Comparison of ENCODE assay signal across 9 cellular contexts in genomic region chr15:28984421-28985375, GRCh38.
DNase-seq lines count a peak whose midpoint lies in the region; ATAC-seq and TF ChIP-seq lines count a peak whose summit lies in the region.
"Had no signal": no experiment of that assay in that cellular context is flagged by ENCODE, and none has a peak within 500 bp of the region (broad histone marks: within the 10 kb centered on the region; RNA-seq: fewer than 3 reads in every experiment).

No MANE protein-coding gene starts in this region.

- TF ChIP-seq CTCF in RWPE2 (IDR thresholded peaks at IDR 0.05; ENCODE audit: poor library complexity, severe bottlenecking) (no peak), Peyer's patch (IDR thresholded peaks at IDR 0.05) (no peak)

- H3K4me3 ChIP-seq in RWPE2 (ENCODE audit: severe bottlenecking) (no peak overlapping the region), neuron (ENCODE audit: low read length) (peak overlapping the region; percentile 1), Peyer's patch (no peak overlapping the region)

- no peaks in the 10 kb centered on the region for H3K9me3 ChIP-seq in RWPE2 (ENCODE audit: severe bottlenecking)
- peaks cover 3% of the 10 kb centered on the region for H3K9me3 ChIP-seq in neuron (ENCODE audit: low read length)
- no peaks in the 10 kb centered on the region for H3K9me3 ChIP-seq in Peyer's patch

- peak; percentile 81 for DNase-seq in EL
- no peak for DNase-seq in RWPE2 (ENCODE audit: low spot score)
- peak; percentile 81 for DNase-seq in ecto neural progenitor cell (ENCODE audit: low spot score)
- DNase-seq in Peyer's patch = no peak
- no peak for DNase-seq in germinal center (ENCODE audit: low spot score)
- DNase-seq: foreskin melanocyte had no signal

- H3K27me3 ChIP-seq in RWPE2 (ENCODE audit: insufficient read depth, poor library complexity, severe bottlenecking) (no peaks in the 10 kb centered on the region), neuron (ENCODE audit: insufficient read depth, low read length) (no peaks in the 10 kb centered on the region), Peyer's patch (no peaks in the 10 kb centered on the region)

- H3K36me3 ChIP-seq in RWPE2 (ENCODE audit: low read depth) (no peaks in the 10 kb centered on the region), neuron (ENCODE audit: insufficient read depth, low read length) (no peaks in the 10 kb centered on the region), Peyer's patch (no peaks in the 10 kb centered on the region)

- no peak for TF ChIP-seq POLR2A in Peyer's patch (IDR thresholded peaks at IDR 0.05)

- H3K27ac ChIP-seq in RWPE2 (ENCODE audit: poor library complexity, severe bottlenecking) (no peak overlapping the region), Peyer's patch (no peak overlapping the region)

- H2AFZ ChIP-seq in neuron (ENCODE audit: low read depth, low read length) = no peak overlapping the region

- ATAC-seq in RWPE2 (ENCODE audit: low read depth) (peak; percentile 53; the same call in 2 of the 3 replicates), HG02852 (IDR thresholded peaks at IDR 0.05; ENCODE audit: unreplicated experiment) (no peak), GM21526 (IDR thresholded peaks at IDR 0.05; ENCODE audit: low FRiP score, unreplicated experiment) (no peak)

- no peaks in the 10 kb centered on the region for H3K4me1 ChIP-seq in RWPE2 (ENCODE audit: insufficient read depth, poor library complexity, severe bottlenecking)
- H3K4me1 ChIP-seq in neuron (ENCODE audit: insufficient read depth, low read length) = peaks cover 30% of the 10 kb centered on the region
- no peaks in the 10 kb centered on the region for H3K4me1 ChIP-seq in Peyer's patch

Comparison
In these comparisons a context has a peak if more than half of its experiments do, and no peak if none do; other contexts are left out.
1. DNase-seq: peak in EL (single experiment) and ecto neural progenitor cell (single experiment); none in RWPE2 (single experiment), Peyer's patch (0 of 3) and germinal center (single experiment).